ENCODE assay signal across 21 cellular contexts in genomic region chr19:23776507-23777205, GRCh38.
"Had no signal": no experiment of that assay in that cellular context is flagged by ENCODE, and none has a peak within 500 bp of the region (broad histone marks: within the 10 kb centered on the region; RNA-seq: fewer than 3 reads in every experiment).

No MANE protein-coding gene starts in this region.

- H3K9me3 Mint-ChIP-seq: central memory CD8-positive, alpha-beta T cell had no signal

- H3K4me1 Mint-ChIP-seq: activated B cell treated with CpG ODN at 0.5 μM for 24 hours had no signal

- H3K4me3 ChIP-seq: ascending aorta, coronary artery, mucosa of descending colon, ovary, right lobe of liver, SK-N-MC, stomach, testis, upper lobe of right lung had no signal

- ATAC-seq: left ventricle myocardium superior; naive thymus-derived CD4-positive, alpha-beta T cell; right lobe of liver; upper lobe of right lung had no signal

- H3K27me3 Mint-ChIP-seq: activated B cell treated with CpG ODN at 0.5 μM for 24 hours; activated CD4-positive, alpha-beta memory T cell treated with anti-CD3 and anti-CD28 coated beads, Interleukin-2, amount 10 ng/mL, durations not matched to agents 7 days and 5 days; central memory CD8-positive, alpha-beta T cell; naive thymus-derived CD4-positive, alpha-beta T cell had no signal

- H3K27me3 ChIP-seq: ascending aorta, ovary, right lobe of liver, stomach, testis, upper lobe of right lung had no signal

- H3K27ac ChIP-seq: ascending aorta, coronary artery, ovary, right lobe of liver, SK-N-MC, stomach, testis, upper lobe of right lung had no signal

- H3K36me3 ChIP-seq: ovary, right lobe of liver, upper lobe of right lung had no signal

- H3K4me3 Mint-ChIP-seq: activated B cell treated with CpG ODN at 0.5 μM for 24 hours; activated CD4-positive, alpha-beta memory T cell treated with anti-CD3 and anti-CD28 coated beads, Interleukin-2, amount 10 ng/mL, durations not matched to agents 7 days and 5 days; activated T-helper 1 cell treated with anti-CD3 and anti-CD28 coated beads, Interleukin-12 subunit alpha, Interleukin-12 subunit beta, Interleukin-2, Interleukin-4 antibody, amounts not matched to agents 30 ng/mL and 10 ng/mL and 1 ng/mL, durations not matched to agents 14 hours and 24 hours and 36 hours; central memory CD8-positive, alpha-beta T cell; naive thymus-derived CD4-positive, alpha-beta T cell had no signal

- H3K9me3 ChIP-seq: ascending aorta, right lobe of liver, stomach, testis, upper lobe of right lung had no signal

- H3K27ac Mint-ChIP-seq: activated B cell treated with CpG ODN at 0.5 μM for 24 hours; activated CD4-positive, alpha-beta memory T cell treated with anti-CD3 and anti-CD28 coated beads, Interleukin-2, amount 10 ng/mL, durations not matched to agents 7 days and 5 days; activated T-helper 1 cell treated with anti-CD3 and anti-CD28 coated beads, Interleukin-12 subunit alpha, Interleukin-12 subunit beta, Interleukin-2, Interleukin-4 antibody, amounts not matched to agents 30 ng/mL and 10 ng/mL and 1 ng/mL, durations not matched to agents 14 hours and 24 hours and 36 hours had no signal

- DNase-seq: activated B cell treated with CpG ODN at 0.5 μM for 24 hours; activated CD4-positive, alpha-beta memory T cell treated with anti-CD3 and anti-CD28 coated beads, Interleukin-2, amount 10 ng/mL, durations not matched to agents 7 days and 5 days; activated CD4-positive, alpha-beta T cell treated with anti-CD3 and anti-CD28 coated beads for 48 hours; activated CD8-positive, alpha-beta memory T cell treated with anti-CD3 and anti-CD28 coated beads, Interleukin-2, amount 50 U/mL, for 4 hours; activated naive CD4-positive, alpha-beta T cell; left ventricle myocardium superior; mucosa of descending colon; ovary; right lobe of liver; small intestine; stimulated activated CD4-positive, alpha-beta T cell treated with anti-CD3 and anti-CD28 coated beads, Interleukin-15, amount 100 ng/mL, for 24 hours; stimulated activated CD4-positive, alpha-beta T cell treated with anti-CD3 and anti-CD28 coated beads, Interleukin-2, amount 100 ng/mL, for 48 hours; stomach; testis; upper lobe of right lung had no signal

- H3K4me1 ChIP-seq: ascending aorta, right lobe of liver, stomach, testis, upper lobe of right lung had no signal
